ENCODE assay signal across 9 cellular contexts in genomic region chr7:132430863-132431822, GRCh38.
DNase-seq lines count a peak whose midpoint lies in the region; ATAC-seq, FAIRE-seq and TF ChIP-seq lines count a peak whose summit lies in the region.
"Had no signal": no experiment of that assay in that cellular context is flagged by ENCODE, and none has a peak within 500 bp of the region (broad histone marks: within the 10 kb centered on the region; RNA-seq: fewer than 3 reads in every experiment).

No MANE protein-coding gene starts in this region.

- dilution Hi-C loops in endothelial cell of umbilical vein (cut with MboI; ENCODE audit: extremely low pct_ligation_motif_present, low sequenced_read_pairs): no loop called here

- peak overlapping the region; percentile 28 for H2AFZ ChIP-seq in endothelial cell of umbilical vein (ENCODE audit: low read depth, low read length)

- no peaks in the 10 kb centered on the region for H3K79me2 ChIP-seq in endothelial cell of umbilical vein (ENCODE audit: control insufficient read depth, insufficient read depth, low read length)

- intact Hi-C loops in endothelial cell of umbilical vein (cut with micrococcal nuclease) (loop anchor here (1.0 to 2.0 kb wide), 4 partner anchors 12 to 69 kb away; no protein-coding TSS in a partner anchor), gastrocnemius medialis (cut with DNase I; ENCODE audit: low total_unique reads) (no loop called here)

- H3K4me2 ChIP-seq in endothelial cell of umbilical vein (ENCODE audit: insufficient read depth, low read length): peak overlapping the region; percentile 58

- no peaks in the 10 kb centered on the region for H4K20me1 ChIP-seq in endothelial cell of umbilical vein (replicated peaks; ENCODE audit: control insufficient read depth, extremely low read depth, insufficient read depth, low read length)

- H3K27ac ChIP-seq in HEK293 (ENCODE audit: extremely low read depth, low read depth, low read length): no peak overlapping the region
- peak overlapping the region; percentile 87 for H3K27ac ChIP-seq in endothelial cell of umbilical vein (ENCODE audit: insufficient read depth, low read depth, low read length)
- no peak overlapping the region for H3K27ac ChIP-seq in gastrocnemius medialis

- TF ChIP-seq POLR2A in endothelial cell of umbilical vein (IDR thresholded peaks at IDR 0.05; ENCODE audit: low read depth, low read length) (peak; percentile 26), gastrocnemius medialis (IDR thresholded peaks at IDR 0.05) (no peak)

- no TSS peak for BruUV-seq in endothelial cell of umbilical vein (replicated peaks; lab: Mats Ljungman, UMichigan)

- H3K27me3 ChIP-seq in endothelial cell of umbilical vein (ENCODE audit: control insufficient read depth in 2 of 2, insufficient read depth in 2 of 2, low read length in 2 of 2) (no peaks in the 10 kb centered on the region), gastrocnemius medialis (peaks cover 0 to 6% (median 0%) of the 10 kb centered on the region in 3 donors)

- H3K4me1 ChIP-seq in HEK293 (ENCODE audit: control insufficient read depth, insufficient read depth, low read length) (peaks cover 7% of the 10 kb centered on the region), endothelial cell of umbilical vein (ENCODE audit: control insufficient read depth, extremely low read depth, insufficient read depth, low read length) (peaks cover 44% of the 10 kb centered on the region), gastrocnemius medialis (no peaks in the 10 kb centered on the region)

- H3K4me3 ChIP-seq in HEK293 (ENCODE audit: low read depth, low read length) (no peak overlapping the region), endothelial cell of umbilical vein (replicated peaks in 1 of 3; ENCODE audit: insufficient read depth in 1 of 3, low read depth in 1 of 3, low read length in 3 of 3) (no peak overlapping the region), gastrocnemius medialis (no peak overlapping the region)

- in situ Hi-C loops in gastrocnemius medialis (cut with MboI; ENCODE audit: low sequenced_read_pairs in 4 of 4): no loop called here

- CTCF ChIA-PET in HEK293 (lab: Yijun Ruan, JAX): interaction anchor here (1.1 kb wide), 1 partner anchor 149 kb away, joined by 3 read pairs; no protein-coding TSS in a partner anchor
- CTCF ChIA-PET in endothelial cell of umbilical vein (lab: Charles Lee): interaction anchor here (0.9 to 3.4 kb wide), 6 partner anchors 10 to 112 kb away, joined by 3 to 14 read pairs (median 6); no protein-coding TSS in a partner anchor

- no peaks in the 10 kb centered on the region for H3K9me3 ChIP-seq in HEK293 (ENCODE audit: control insufficient read depth, insufficient read depth, low read depth, low read length)
- no peaks in the 10 kb centered on the region for H3K9me3 ChIP-seq in endothelial cell of umbilical vein (replicated peaks; ENCODE audit: control insufficient read depth, insufficient read depth, low read length)
- H3K9me3 ChIP-seq in gastrocnemius medialis: no peaks in the 10 kb centered on the region

- no peak for ATAC-seq in HG02798 (IDR thresholded peaks at IDR 0.05; ENCODE audit: poor library complexity, unreplicated experiment)
- ATAC-seq in gastrocnemius medialis: no peak
- ATAC-seq in HG03135 (IDR thresholded peaks at IDR 0.05; ENCODE audit: unreplicated experiment): no peak

- POLR2A ChIA-PET in HEK293 (lab: Yijun Ruan, JAX): no interaction called here
- POLR2A ChIA-PET in endothelial cell of umbilical vein (lab: Charles Lee): interaction anchor here (0.7 kb wide), 1 partner anchor 11 kb away, joined by 3 read pairs; no protein-coding TSS in a partner anchor

- no peak for TF ChIP-seq CTCF in HEK293 (tag by site-specific recombination; IDR thresholded peaks at IDR 0.05)
- no peak for TF ChIP-seq CTCF in endothelial cell of umbilical vein (IDR thresholded peaks at IDR 0.05; ENCODE audit: extremely low read depth in 1 of 2, insufficient read depth in 1 of 2, low read depth in 1 of 2, low read length in 2 of 2)
- no peak for TF ChIP-seq CTCF in gastrocnemius medialis (IDR thresholded peaks at IDR 0.05 in 4 of 5, conservative IDR thresholded peaks at IDR 0.05 in 1 of 5)

- H3K36me3 ChIP-seq in HEK293 (ENCODE audit: control insufficient read depth in 2 of 2, insufficient read depth in 1 of 2, low read length in 2 of 2) (no peaks in the 10 kb centered on the region), endothelial cell of umbilical vein (ENCODE audit: control insufficient read depth in 2 of 2, extremely low read depth in 1 of 2, insufficient read depth in 2 of 2, low read length in 2 of 2) (no peaks in the 10 kb centered on the region), gastrocnemius medialis (no peaks in the 10 kb centered on the region)

- H3K9me1 ChIP-seq in endothelial cell of umbilical vein (replicated peaks; ENCODE audit: control insufficient read depth, extremely low read depth, insufficient read depth, low read length): no peaks in the 10 kb centered on the region

- peak; percentile 69 for DNase-seq in UCSD-AML1 (lab: John Stamatoyannopoulos, UW; ENCODE audit: unreplicated experiment)
- DNase-seq in endothelial cell of umbilical vein (ENCODE audit: low read depth, low spot score): peak; percentile 92
- peak; percentile 37 for DNase-seq in stimulated activated CD8-positive, alpha-beta memory T cell treated with anti-CD3 and anti-CD28 coated beads, Interleukin-12 subunit alpha, Interleukin-12 subunit beta, amount 100 ng/mL, for 4 hours (ENCODE audit: low read depth)
- no peak for DNase-seq in NCI-H146 (lab: John Stamatoyannopoulos, UW)
- DNase-seq in gastrocnemius medialis: no peak

- FAIRE-seq in endothelial cell of umbilical vein (lab: Jason Lieb, UNC): peak; percentile 99
- FAIRE-seq: islet of Langerhans had no signal

- H3K9ac ChIP-seq in endothelial cell of umbilical vein (replicated peaks; ENCODE audit: extremely low read depth, insufficient read depth, low read length): peak overlapping the region; percentile 37

TF ChIP-seq in HEK293, 187 proteins besides CTCF, POLR2A, EP300 and RAD21 (continues in another document):
- peak; percentile 24; the same call in 1 of the 2 replicates for TF ChIP-seq ZBTB44 (tag by site-specific recombination; IDR thresholded peaks at IDR 0.05)
- no peak for TF ChIP-seq ZNF114 (tag by site-specific recombination; IDR thresholded peaks at IDR 0.05)
- no peak for TF ChIP-seq ZNF211 (tag by site-specific recombination; IDR thresholded peaks at IDR 0.05; ENCODE audit: low read depth)
- TF ChIP-seq ZNF202 (tag by site-specific recombination; IDR thresholded peaks at IDR 0.05; ENCODE audit: borderline replicate concordance): no peak
- no peak for TF ChIP-seq GLI4 (tag by site-specific recombination; IDR thresholded peaks at IDR 0.05)
- no peak for TF ChIP-seq ZNF777 (tag by site-specific recombination; IDR thresholded peaks at IDR 0.05; ENCODE audit: borderline replicate concordance)
- TF ChIP-seq OVOL3 (tag by site-specific recombination; IDR thresholded peaks at IDR 0.05): no peak
- peak; percentile 86 for TF ChIP-seq FEZF1 (tag by site-specific recombination; IDR thresholded peaks at IDR 0.05)

TF ChIP-seq in endothelial cell of umbilical vein, 7 proteins besides CTCF, POLR2A, EP300 and RAD21:
- TF ChIP-seq JUN (IDR thresholded peaks at IDR 0.05; ENCODE audit: borderline replicate concordance, insufficient read depth, insufficient read length, low read depth) (peak; percentile 26), MAX (IDR thresholded peaks at IDR 0.05; ENCODE audit: insufficient read depth, insufficient read length) (no peak), FOS (IDR thresholded peaks at IDR 0.05; ENCODE audit: borderline replicate concordance, insufficient read depth, low read length) (peak; percentile 94), EZH2 (IDR thresholded peaks at IDR 0.05; ENCODE audit: borderline replicate concordance, low read depth, low read length, severe bottlenecking) (no peak), POLR2AphosphoS5 (IDR thresholded peaks at IDR 0.05; ENCODE audit: insufficient read depth, low read depth, low read length) (peak; percentile 8), GATA2 (IDR thresholded peaks at IDR 0.05; ENCODE audit: insufficient read depth, insufficient read length, low read depth, low read length) (peak; percentile 54), MYC (IDR thresholded peaks at IDR 0.05; ENCODE audit: low read depth, low read length) (no peak)

Comparison
In these comparisons a context has a peak if more than half of its experiments do, and no peak if none do; other contexts are left out.
1. DNase-seq: peak in UCSD-AML1 (single experiment), endothelial cell of umbilical vein (single experiment) and stimulated activated CD8-positive, alpha-beta memory T cell treated with anti-CD3 and anti-CD28 coated beads, Interleukin-12 subunit alpha, Interleukin-12 subunit beta, amount 100 ng/mL, for 4 hours (single experiment); none in NCI-H146 (single experiment) and gastrocnemius medialis (0 of 2).